Comparison of ENCODE assay signal across 11 cellular contexts in genomic region chr9:31394040-31394473, GRCh38.
DNase-seq lines count a peak whose midpoint lies in the region; ATAC-seq and TF ChIP-seq lines count a peak whose summit lies in the region.
"Had no signal": no experiment of that assay in that cellular context is flagged by ENCODE, and none has a peak within 500 bp of the region (broad histone marks: within the 10 kb centered on the region; RNA-seq: fewer than 3 reads in every experiment).

No MANE protein-coding gene starts in this region.

- H2AFZ ChIP-seq in neural cell (ENCODE audit: low read depth, low read length) = no peak overlapping the region
- H2AFZ ChIP-seq in neural progenitor cell (replicated peaks) = no peak overlapping the region

- TF ChIP-seq CTCF in neural cell (IDR thresholded peaks at IDR 0.05; ENCODE audit: poor library complexity, severe bottlenecking) (no peak), neural progenitor cell (IDR thresholded peaks at IDR 0.05) (no peak)

- no peak overlapping the region for H3K27ac Mint-ChIP-seq in neural progenitor cell

- H3K9me3 Mint-ChIP-seq in neural progenitor cell = no peaks in the 10 kb centered on the region

- H3K4me1 ChIP-seq in neural progenitor cell = no peaks in the 10 kb centered on the region
- H3K4me1 ChIP-seq: adrenal gland, psoas muscle had no signal

- H3K9me2 ChIP-seq in neural cell (ENCODE audit: insufficient read depth, low read length) = no peaks in the 10 kb centered on the region

- H3K79me2 ChIP-seq in neural cell (replicated peaks; ENCODE audit: insufficient read depth, low read length) = no peaks in the 10 kb centered on the region
- H3K79me2 ChIP-seq in neural progenitor cell (ENCODE audit: low read depth) = no peaks in the 10 kb centered on the region

- peak overlapping the region; percentile 31 for H3K4me2 ChIP-seq in neural cell (ENCODE audit: low read length)
- no peak overlapping the region for H3K4me2 ChIP-seq in neural progenitor cell

- H3K27me3 ChIP-seq in neural cell (ENCODE audit: insufficient read depth, low read depth, low read length) = no peaks in the 10 kb centered on the region
- H3K27me3 ChIP-seq in neural progenitor cell = no peaks in the 10 kb centered on the region
- H3K27me3 ChIP-seq: adrenal gland, stomach had no signal

- peaks cover 12% of the 10 kb centered on the region for H3K4me1 Mint-ChIP-seq in neural progenitor cell

- H4K20me1 ChIP-seq in neural cell (ENCODE audit: insufficient read depth) (no peaks in the 10 kb centered on the region), neural progenitor cell (ENCODE audit: low read depth) (no peaks in the 10 kb centered on the region)

- in situ Hi-C loops in SK-MEL-5 (cut with HindIII; ENCODE audit: low pct_unique_long_range_greater_than_20kb, low sequenced_read_pairs) = no loop called here

- DNase-seq in SK-MEL-5 (ENCODE audit: low read depth, low spot score) = peak; percentile 89
- DNase-seq in T1000 (lab: John Stamatoyannopoulos, UW) = no peak
- DNase-seq in neural progenitor cell (ENCODE audit: low spot score) = no peak
- no peak for DNase-seq in activated gamma-delta T cell (lab: John Stamatoyannopoulos, UW)
- DNase-seq: adrenal gland, HCEC 1CT, psoas muscle, stomach had no signal

- H3K9me3 ChIP-seq in neural cell (ENCODE audit: low read length) = no peaks in the 10 kb centered on the region
- H3K9me3 ChIP-seq in neural progenitor cell (ENCODE audit: low read depth) = no peaks in the 10 kb centered on the region
- H3K9me3 ChIP-seq: psoas muscle, stomach had no signal

- no peaks in the 10 kb centered on the region for H3K36me3 ChIP-seq in neural cell (ENCODE audit: insufficient read depth, low read length)
- H3K36me3 ChIP-seq in neural progenitor cell = no peaks in the 10 kb centered on the region
- H3K36me3 ChIP-seq: adrenal gland, stomach had no signal

- H3K4me3 ChIP-seq in neural cell (ENCODE audit: low read length) = no peak overlapping the region
- H3K4me3 ChIP-seq in neural progenitor cell = no peak overlapping the region
- H3K4me3 ChIP-seq: adrenal gland, psoas muscle, stomach had no signal

- H3K27me3 Mint-ChIP-seq in neural progenitor cell (ENCODE audit: insufficient read depth, low read depth) = no peaks in the 10 kb centered on the region

- no peak overlapping the region for H3K27ac ChIP-seq in neural cell (ENCODE audit: low read length)
- no peak overlapping the region for H3K27ac ChIP-seq in neural progenitor cell
- H3K27ac ChIP-seq: adrenal gland, psoas muscle, stomach had no signal

- ATAC-seq in GM19395 (IDR thresholded peaks at IDR 0.05; ENCODE audit: unreplicated experiment) (peak; percentile 49), HG03354 (IDR thresholded peaks at IDR 0.05; ENCODE audit: poor library complexity, severe bottlenecking, unreplicated experiment) (peak; percentile 56)
- ATAC-seq: psoas muscle had no signal

- TF ChIP-seq EP300 in neural cell (conservative IDR thresholded peaks at IDR 0.05; ENCODE audit: poor library complexity, severe bottlenecking) = no peak

- no peaks in the 10 kb centered on the region for H3K36me3 Mint-ChIP-seq in neural progenitor cell

- H3F3A ChIP-seq in neural cell (ENCODE audit: insufficient read depth, low read length, poor library complexity, severe bottlenecking) (peaks cover 4% of the 10 kb centered on the region), neural progenitor cell (ENCODE audit: low read depth) (no peaks in the 10 kb centered on the region)

- no peak for TF ChIP-seq RAD21 in neural cell (conservative IDR thresholded peaks at IDR 0.05)

- H3K4me3 Mint-ChIP-seq in neural progenitor cell = no peak overlapping the region

- H3K9ac ChIP-seq in neural cell (ENCODE audit: low read length) = no peak overlapping the region
- H3K9ac ChIP-seq in neural progenitor cell = no peak overlapping the region

TF ChIP-seq in neural cell, 6 proteins besides CTCF, POLR2A, EP300 and RAD21:
- TF ChIP-seq EZH2 (IDR thresholded peaks at IDR 0.05; ENCODE audit: borderline replicate concordance, insufficient read depth, low read length, poor library complexity, severe bottlenecking) = no peak
- TF ChIP-seq TAF1 (IDR thresholded peaks at IDR 0.05; ENCODE audit: low read depth) = no peak
- no peak for TF ChIP-seq POLR2AphosphoS5 (IDR thresholded peaks at IDR 0.05)
- no peak for TF ChIP-seq REST (IDR thresholded peaks at IDR 0.05; ENCODE audit: borderline replicate concordance)
- TF ChIP-seq MXI1 (conservative IDR thresholded peaks at IDR 0.05; ENCODE audit: poor library complexity, severe bottlenecking) = no peak
- no peak for TF ChIP-seq SMC3 (conservative IDR thresholded peaks at IDR 0.05; ENCODE audit: poor library complexity)
